Comparison of ENCODE assay signal across 17 cellular contexts in genomic region chr1:215273838-215274516, GRCh38.
A peak's percentile ranks its signal among the peaks of the same experiment; 100 is the strongest.
DNase-seq lines count a peak whose midpoint lies in the region; ATAC-seq and TF ChIP-seq lines count a peak whose summit lies in the region.
"Had no signal": no experiment of that assay in that cellular context is flagged by ENCODE, and none has a peak within 500 bp of the region (broad histone marks: within the 10 kb centered on the region; RNA-seq: fewer than 3 reads in every experiment).

No MANE protein-coding gene starts in this region.

- H3K9me3 ChIP-seq in trophoblast cell (ENCODE audit: insufficient read depth, low read depth, low read length), result no peaks in the 10 kb centered on the region
- H3K9me3 ChIP-seq: BLaER1, body of pancreas, esophagus muscularis mucosa, uterus had no signal

- H2BK120ac ChIP-seq in trophoblast cell (ENCODE audit: insufficient read depth, low read length, poor library complexity), result no peak overlapping the region

- H3K36me3 ChIP-seq in trophoblast cell (ENCODE audit: control insufficient read depth in 1 of 2, insufficient read depth in 2 of 2, low read length in 2 of 2), result no peaks in the 10 kb centered on the region
- H3K36me3 ChIP-seq: BLaER1, esophagus muscularis mucosa, uterus had no signal

- H3K4me1 Mint-ChIP-seq in stimulated activated memory B cell treated with anti-CD40 and anti-IgM and Interleukin-4, amounts not matched to agents 10 μg/mL and 1 μg/mL and 100 μg/mL, for 72 hours, result no peaks in the 10 kb centered on the region
- H3K4me1 Mint-ChIP-seq: natural killer cell, T-cell had no signal

- no peak overlapping the region for H3K27ac ChIP-seq in trophoblast cell (ENCODE audit: low read depth, low read length)
- H3K27ac ChIP-seq: BLaER1, body of pancreas, esophagus muscularis mucosa, uterus had no signal

- WGBS in trophoblast cell (ENCODE audit: extremely low coverage, insufficient coverage, insufficient read length), result no CpG with 5 or more reads among the region's 5 CpGs

- H3K4me2 ChIP-seq in trophoblast cell (ENCODE audit: low read length), result no peak overlapping the region
- H3K4me2 ChIP-seq: BLaER1 had no signal

- no peak overlapping the region for H3K9ac ChIP-seq in trophoblast cell (ENCODE audit: low read length)
- H3K9ac ChIP-seq: BLaER1 had no signal

- H3K4me3 ChIP-seq in AG04449 (ENCODE audit: low read depth, low read length), result no peak overlapping the region
- H3K4me3 ChIP-seq in astrocyte of the cerebellum (ENCODE audit: low read depth, low read length), result no peak overlapping the region
- no peak overlapping the region for H3K4me3 ChIP-seq in trophoblast cell (ENCODE audit: low read depth, low read length)
- H3K4me3 ChIP-seq: BLaER1, body of pancreas, esophagus muscularis mucosa, uterus had no signal

- H3K18ac ChIP-seq in trophoblast cell (ENCODE audit: low read length), result no peak overlapping the region

- no peak overlapping the region for H3K27ac Mint-ChIP-seq in stimulated activated memory B cell treated with anti-CD40 and anti-IgM and Interleukin-4, amounts not matched to agents 10 μg/mL and 1 μg/mL and 100 μg/mL, for 72 hours
- H3K27ac Mint-ChIP-seq: activated T-cell treated with anti-CD3 and anti-CD28 coated beads, Interleukin-2, amount 50 U/mL, for 72 hours; natural killer cell; T-cell had no signal

- POLR2A ChIA-PET in AG04449 (lab: Yijun Ruan, JAX), result no interaction called here

- DNase-seq in AG04449 (ENCODE audit: low read depth, low spot score) (peak; percentile 41), HPDE6-E6E7 (ENCODE audit: extremely low spot score) (peak; percentile 13), astrocyte of the cerebellum (ENCODE audit: low read depth) (peak; percentile 82), glomerular endothelial cell (ENCODE audit: extremely low read depth, low read depth, low spot score) (peak; percentile 62), trophoblast cell (no peak), NCI-H1436 treated with DMSO at 0.1 percent for 48 hours (lab: John Stamatoyannopoulos, UW) (no peak)
- DNase-seq in stimulated activated CD4-positive, alpha-beta T cell treated with anti-CD3 and anti-CD28 coated beads, Interleukin-2, amount 100 ng/mL, for 48 hours, result no peak
- DNase-seq: activated T-cell treated with anti-CD3 and anti-CD28 coated beads, Interleukin-2, amount 50 U/mL, for 72 hours; body of pancreas; natural killer cell; NCI-H1694 treated with DMSO at 0.1 percent for 48 hours; NCI-H82; T-cell; uterus had no signal

- no peaks in the 10 kb centered on the region for H3K4me1 ChIP-seq in trophoblast cell (ENCODE audit: control insufficient read depth in 1 of 2, insufficient read depth in 2 of 2, low read length in 2 of 2)
- H3K4me1 ChIP-seq: BLaER1, body of pancreas, esophagus muscularis mucosa, uterus had no signal

- H3K36me3 Mint-ChIP-seq in stimulated activated memory B cell treated with anti-CD40 and anti-IgM and Interleukin-4, amounts not matched to agents 10 μg/mL and 1 μg/mL and 100 μg/mL, for 72 hours, result no peaks in the 10 kb centered on the region
- H3K36me3 Mint-ChIP-seq: natural killer cell, T-cell had no signal

- no peak overlapping the region for H2BK5ac ChIP-seq in trophoblast cell (ENCODE audit: low read depth, low read length, poor library complexity)

- H3K79me1 ChIP-seq in trophoblast cell (ENCODE audit: low read length), result no peaks in the 10 kb centered on the region

- no peak overlapping the region for H4K8ac ChIP-seq in trophoblast cell (ENCODE audit: low read depth, low read length)

- H3K4ac ChIP-seq in trophoblast cell (ENCODE audit: low read depth, low read length), result no peak overlapping the region

- H3K27me3 ChIP-seq in trophoblast cell (ENCODE audit: insufficient read depth, low read length), result no peaks in the 10 kb centered on the region
- H3K27me3 ChIP-seq: BLaER1, body of pancreas, esophagus muscularis mucosa, uterus had no signal

- no peak overlapping the region for H3K14ac ChIP-seq in trophoblast cell (ENCODE audit: low read length)

- H3K27me3 Mint-ChIP-seq in stimulated activated memory B cell treated with anti-CD40 and anti-IgM and Interleukin-4, amounts not matched to agents 10 μg/mL and 1 μg/mL and 100 μg/mL, for 72 hours, result no peaks in the 10 kb centered on the region

- no peak for ATAC-seq in stimulated activated memory B cell treated with anti-CD40 and anti-IgM and Interleukin-4, amounts not matched to agents 10 μg/mL and 1 μg/mL and 100 μg/mL, for 72 hours
- ATAC-seq: activated T-cell treated with anti-CD3 and anti-CD28 coated beads, Interleukin-2, amount 50 U/mL, for 72 hours; body of pancreas; natural killer cell; T-cell had no signal

- no peak overlapping the region for H2AFZ ChIP-seq in trophoblast cell (ENCODE audit: insufficient read depth, low read length, poor library complexity)

- no peak overlapping the region for H2AK5ac ChIP-seq in trophoblast cell (ENCODE audit: low read length)

- H3K4me3 Mint-ChIP-seq in stimulated activated memory B cell treated with anti-CD40 and anti-IgM and Interleukin-4, amounts not matched to agents 10 μg/mL and 1 μg/mL and 100 μg/mL, for 72 hours, result no peak overlapping the region
- H3K4me3 Mint-ChIP-seq: activated T-cell treated with anti-CD3 and anti-CD28 coated beads, Interleukin-2, amount 50 U/mL, for 72 hours; natural killer cell; T-cell had no signal

- H4K12ac ChIP-seq in trophoblast cell (ENCODE audit: low read depth, low read length), result no peak overlapping the region

- H3K23ac ChIP-seq in trophoblast cell (ENCODE audit: low read length), result no peak overlapping the region

- H2BK12ac ChIP-seq in trophoblast cell (ENCODE audit: low read length), result no peak overlapping the region

- no peak for TF ChIP-seq CTCF in AG04449 (IDR thresholded peaks at IDR 0.05; ENCODE audit: insufficient read depth, low read length, missing control alignments)
- TF ChIP-seq CTCF in astrocyte of the cerebellum (IDR thresholded peaks at IDR 0.05; ENCODE audit: low read depth, low read length, missing control alignments), result no peak

- H4K91ac ChIP-seq in trophoblast cell (ENCODE audit: low read depth, low read length), result no peak overlapping the region

- CTCF ChIA-PET in AG04449 (lab: Yijun Ruan, JAX), result no interaction called here

- in situ Hi-C loops in astrocyte of the cerebellum (cut with HindIII; ENCODE audit: low sequenced_read_pairs), result no loop called here

- no peaks in the 10 kb centered on the region for H3K79me2 ChIP-seq in trophoblast cell (ENCODE audit: control insufficient read depth, insufficient read depth, low read length, poor library complexity)

- peaks cover 17% of the 10 kb centered on the region for H3K9me3 Mint-ChIP-seq in stimulated activated memory B cell treated with anti-CD40 and anti-IgM and Interleukin-4, amounts not matched to agents 10 μg/mL and 1 μg/mL and 100 μg/mL, for 72 hours

Comparison
In these comparisons a context has a peak if more than half of its experiments do, and no peak if none do; other contexts are left out.
1. DNase-seq: peak in AG04449 (single experiment), HPDE6-E6E7 (single experiment), astrocyte of the cerebellum (single experiment) and glomerular endothelial cell (single experiment); none in stimulated activated CD4-positive, alpha-beta T cell treated with anti-CD3 and anti-CD28 coated beads, Interleukin-2, amount 100 ng/mL, for 48 hours (0 of 2), trophoblast cell (0 of 2) and NCI-H1436 treated with DMSO at 0.1 percent for 48 hours (single experiment).